Comparison of ENCODE assay signal across 27 cellular contexts in genomic region chr11:13966486-13966885, GRCh38. TPM values are rescaled to one million over a fixed set of nuclear protein-coding genes. Genes with fewer than 3 reads are reported as not detected.
DNase-seq lines count a peak whose midpoint lies in the region; ATAC-seq and TF ChIP-seq lines count a peak whose summit lies in the region.
"Had no signal": no experiment of that assay in that cellular context is flagged by ENCODE, and none has a peak within 500 bp of the region (broad histone marks: within the 10 kb centered on the region; RNA-seq: fewer than 3 reads in every experiment).

No MANE protein-coding gene starts in this region.

- WGBS in esophagus muscularis mucosa, result 93% methylated on average over 1 of the region's 1 CpG

- TF ChIP-seq CTCF in GM23338 (conservative IDR thresholded peaks at IDR 0.05; ENCODE audit: low read depth in 2 of 2), result no peak
- no peak for TF ChIP-seq CTCF in esophagus muscularis mucosa (IDR thresholded peaks at IDR 0.05)
- TF ChIP-seq CTCF in neural crest cell (conservative IDR thresholded peaks at IDR 0.05), result no peak
- no peak for TF ChIP-seq CTCF in type B pancreatic cell (conservative IDR thresholded peaks at IDR 0.05)

- ATAC-seq in GM23338 (no peak), HG02885 (IDR thresholded peaks at IDR 0.05; ENCODE audit: poor library complexity, unreplicated experiment) (no peak)

- H3K27ac ChIP-seq in GM23338 (ENCODE audit: low read depth) (no peak overlapping the region), esophagus muscularis mucosa (replicated peaks in 1 of 4) (no peak overlapping the region)
- H3K27ac ChIP-seq: PC-9, RWPE1 had no signal

- H3K36me3 ChIP-seq in GM23338 (ENCODE audit: insufficient read depth) (no peaks in the 10 kb centered on the region), esophagus muscularis mucosa (no peaks in the 10 kb centered on the region)
- H3K36me3 ChIP-seq: BE2C, MG63 had no signal

- H3K4me3 ChIP-seq in GM23338 (peak overlapping the region; percentile 75; the same call in 1 of the 2 replicates), esophagus muscularis mucosa (no peak overlapping the region)
- H3K4me3 ChIP-seq: MG63, PC-9 had no signal

- DNase-seq in GM23338 (ENCODE audit: low spot score), result no peak
- peak; percentile 68 for DNase-seq in esophagus muscularis mucosa (ENCODE audit: extremely low spot score)
- no peak for DNase-seq in neural crest cell (ENCODE audit: low read depth, low spot score)
- no peak for DNase-seq in type B pancreatic cell (ENCODE audit: extremely low spot score, unreplicated experiment)
- no peak for DNase-seq in GM19240 (ENCODE audit: insufficient read length, low spot score)
- no peak for DNase-seq in mucosa of gallbladder (ENCODE audit: low spot score)
- DNase-seq: 8988T; ACHN; BE2C; Calu3; CD8-positive, alpha-beta memory T cell; DMS79 treated with DMSO at 0.1 percent for 48 hours; GF-D8; H7; IMR-90; KG1; MG63; NCI-H2029 treated with DMSO at 0.1 percent for 48 hours; NCI-H446 treated with DMSO at 0.1 percent for 48 hours; NCI-H526; NK-92 treated with Interleukin-12 subunit alpha and Interleukin-12 subunit beta, amount 100 ng/mL, for 24 hours; PC-9; SHP77 had no signal

- peaks cover 56% of the 10 kb centered on the region for H3K27me3 ChIP-seq in GM23338 (ENCODE audit: insufficient read depth)
- H3K27me3 ChIP-seq in esophagus muscularis mucosa, result peaks cover 0 to 41% (median 11%) of the 10 kb centered on the region in 4 donors

- H3K9me3 Mint-ChIP-seq in GM23338 (no peaks in the 10 kb centered on the region), neural crest cell (no peaks in the 10 kb centered on the region), type B pancreatic cell (no peaks in the 10 kb centered on the region)
- H3K9me3 Mint-ChIP-seq: CD8-positive, alpha-beta memory T cell had no signal

- no peak for TF ChIP-seq POLR2A in esophagus muscularis mucosa (IDR thresholded peaks at IDR 0.05; ENCODE audit: low read depth)

- H3F3A ChIP-seq in GM23338 (replicated peaks; ENCODE audit: low read depth), result no peaks in the 10 kb centered on the region

- H3K4me2 ChIP-seq in GM23338, result peak overlapping the region; percentile 96
- H3K4me2 ChIP-seq: PC-9 had no signal

- H3K27me3 Mint-ChIP-seq in GM23338 (ENCODE audit: insufficient read depth, low read depth, poor library complexity) (peaks cover 47% of the 10 kb centered on the region), neural crest cell (ENCODE audit: low read depth) (peaks cover 74% of the 10 kb centered on the region), type B pancreatic cell (peaks cover 85% of the 10 kb centered on the region)

- intact Hi-C loops in esophagus muscularis mucosa (cut with DNase I), result loop anchor here (5.0 kb wide), 1 partner anchor 66 kb away; no protein-coding TSS in a partner anchor

- H3K27ac Mint-ChIP-seq in GM23338 (no peak overlapping the region), neural crest cell (ENCODE audit: unreplicated experiment) (no peak overlapping the region), type B pancreatic cell (no peak overlapping the region)
- H3K27ac Mint-ChIP-seq: CD14-positive monocyte; CD8-positive, alpha-beta memory T cell had no signal

- no peak overlapping the region for H2AFZ ChIP-seq in GM23338
- H2AFZ ChIP-seq: PC-9 had no signal

- H3K4me1 Mint-ChIP-seq in GM23338, result peaks cover 58% of the 10 kb centered on the region
- peaks cover 28% of the 10 kb centered on the region for H3K4me1 Mint-ChIP-seq in neural crest cell
- H3K4me1 Mint-ChIP-seq in type B pancreatic cell (ENCODE audit: unreplicated experiment), result peaks cover 7% of the 10 kb centered on the region

- H3K4me3 Mint-ChIP-seq in GM23338 (no peak overlapping the region), neural crest cell (peak overlapping the region; percentile 76), type B pancreatic cell (peak overlapping the region; percentile 74)

- TF ChIP-seq EP300 in esophagus muscularis mucosa (IDR thresholded peaks at IDR 0.05), result no peak

- no peaks in the 10 kb centered on the region for H4K20me1 ChIP-seq in GM23338 (replicated peaks; ENCODE audit: insufficient read depth)

- no peaks in the 10 kb centered on the region for H3K9me3 ChIP-seq in esophagus muscularis mucosa
- H3K9me3 ChIP-seq: BE2C, MG63 had no signal

- H3K4me1 ChIP-seq in GM23338 (ENCODE audit: insufficient read depth) (peaks cover 68% of the 10 kb centered on the region), esophagus muscularis mucosa (peaks cover 18 to 46% (median 43%) of the 10 kb centered on the region in 4 donors)
- H3K4me1 ChIP-seq: BE2C had no signal

- no peaks in the 10 kb centered on the region for H3K79me2 ChIP-seq in GM23338 (replicated peaks; ENCODE audit: insufficient read depth)

- no peaks in the 10 kb centered on the region for H3K9me2 ChIP-seq in GM23338 (ENCODE audit: insufficient read depth)

- H3K36me3 Mint-ChIP-seq in GM23338 (ENCODE audit: low read depth) (no peaks in the 10 kb centered on the region), neural crest cell (ENCODE audit: low read depth) (no peaks in the 10 kb centered on the region), type B pancreatic cell (peaks cover 4% of the 10 kb centered on the region)
- H3K36me3 Mint-ChIP-seq: CD8-positive, alpha-beta memory T cell had no signal

TF ChIP-seq in GM23338, 12 proteins besides CTCF, POLR2A, EP300 and RAD21 (continues in another document):
- TF ChIP-seq CREB1 (CRISPR knock-in tag; IDR thresholded peaks at IDR 0.05; ENCODE audit: low read depth) (no peak), REST (IDR thresholded peaks at IDR 0.05; ENCODE audit: unreplicated experiment) (no peak), STAT1 (IDR thresholded peaks at IDR 0.05; ENCODE audit: unreplicated experiment) (no peak), EZH2 (IDR thresholded peaks at IDR 0.05; ENCODE audit: low read depth, unreplicated experiment) (no peak), EZH2phosphoT487 (IDR thresholded peaks at IDR 0.05; ENCODE audit: unreplicated experiment) (no peak), ZNF114 (CRISPR knock-in tag; IDR thresholded peaks at IDR 0.05) (no peak), ZNF331 (CRISPR knock-in tag; IDR thresholded peaks at IDR 0.05; ENCODE audit: low read depth) (no peak), POLR2AphosphoS5 (IDR thresholded peaks at IDR 0.05; ENCODE audit: low read depth) (no peak)
- TF ChIP-seq, protein P1, sequence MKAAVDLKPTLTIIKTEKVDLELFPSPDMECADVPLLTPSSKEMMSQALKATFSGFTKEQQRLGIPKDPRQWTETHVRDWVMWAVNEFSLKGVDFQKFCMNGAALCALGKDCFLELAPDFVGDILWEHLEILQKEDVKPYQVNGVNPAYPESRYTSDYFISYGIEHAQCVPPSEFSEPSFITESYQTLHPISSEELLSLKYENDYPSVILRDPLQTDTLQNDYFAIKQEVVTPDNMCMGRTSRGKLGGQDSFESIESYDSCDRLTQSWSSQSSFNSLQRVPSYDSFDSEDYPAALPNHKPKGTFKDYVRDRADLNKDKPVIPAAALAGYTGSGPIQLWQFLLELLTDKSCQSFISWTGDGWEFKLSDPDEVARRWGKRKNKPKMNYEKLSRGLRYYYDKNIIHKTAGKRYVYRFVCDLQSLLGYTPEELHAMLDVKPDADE (IDR thresholded peaks at IDR 0.05), result no peak

RNA-seq across cellular contexts. Expression of gene SPON1, which starts 4.0 kb away (rescaled TPM):
- total RNA-seq in GM23338 (2014; rRNA removed; shearing (Covaris generic)), result 6.4 and 6.9 TPM in 2 replicates
- polyA plus RNA-seq in GM23338 (2016; fragmentation: Nextera tagmentation; extraction: Ambion mirVana), result 2.9 TPM in 2 replicates
- total RNA-seq in esophagus muscularis mucosa (10 to 100 TPM; 12.5 to 25.2 (median 19.2) TPM), neural crest cell (12.2 and 13.2 TPM in 2 replicates), type B pancreatic cell (ENCODE audit: low replicate concordance) (14.8 and 31.7 TPM in 2 replicates), mucosa of gallbladder (195 TPM)
- total RNA-seq: Calu3, SK-MEL-5 had no signal
- polyA plus RNA-seq: CD14-positive monocyte had no signal
